In the genomic region with DNA sequence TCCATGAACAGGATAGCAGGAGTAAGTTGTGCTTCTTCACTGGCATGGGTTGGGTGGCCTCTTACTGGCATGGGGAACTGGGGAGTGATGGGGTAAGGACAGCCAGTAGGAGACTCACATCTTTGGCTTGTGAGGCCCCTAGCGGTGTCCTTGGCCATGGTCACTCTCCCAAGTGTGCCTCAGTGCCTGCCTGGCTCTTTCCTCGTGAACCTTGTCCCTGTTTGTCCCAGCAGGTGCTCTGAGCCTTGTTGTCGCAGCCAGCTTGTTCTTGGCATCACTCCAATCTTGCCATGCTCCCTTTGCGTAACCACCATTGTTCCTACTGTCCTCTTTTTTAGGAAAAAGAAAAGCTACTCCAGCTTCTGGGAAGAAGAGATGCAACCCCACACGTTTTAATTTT, we compare ENCODE assay signal across 12 cellular contexts. TPM values are rescaled to one million over a fixed set of nuclear protein-coding genes. Genes with fewer than 3 reads are reported as not detected.
A peak's percentile ranks its signal among the peaks of the same experiment; 100 is the strongest.
DNase-seq lines count a peak whose midpoint lies in the region; ATAC-seq and TF ChIP-seq lines count a peak whose summit lies in the region.
"Had no signal": no experiment of that assay in that cellular context is flagged by ENCODE, and none has a peak within 500 bp of the region (broad histone marks: within the 10 kb centered on the region; RNA-seq: fewer than 3 reads in every experiment).

No MANE protein-coding gene starts in this region.

- intact Hi-C loops in colonic mucosa (cut with DNase I) = no loop called here

- peak; percentile 17 for DNase-seq in activated effector memory CD4-positive, alpha-beta T cell treated with anti-CD3 and anti-CD28 coated beads, Interleukin-2, amount 50 U/mL, for 16 hours
- DNase-seq in activated effector memory CD4-positive, alpha-beta T cell treated with Interleukin-2 at 50 U/mL for 16 hours = no peak
- DNase-seq in NCI-H2107 treated with DMSO at 0.1 percent for 48 hours (lab: John Stamatoyannopoulos, UW; ENCODE audit: unreplicated experiment) = peak; percentile 71
- DNase-seq in colonic mucosa = peak; percentile 68
- DNase-seq in type B pancreatic cell (ENCODE audit: extremely low spot score, unreplicated experiment) = no peak
- DNase-seq in mesenteric fat pad (ENCODE audit: low spot score) = no peak
- DNase-seq: kidney glomerular epithelial cell had no signal

- H3K36me3 Mint-ChIP-seq in type B pancreatic cell = no peaks in the 10 kb centered on the region
- H3K36me3 Mint-ChIP-seq: activated naive CD8-positive, alpha-beta T cell had no signal

- no peaks in the 10 kb centered on the region for H3K36me3 ChIP-seq in colonic mucosa

- no peak overlapping the region for H3K4me3 Mint-ChIP-seq in type B pancreatic cell
- H3K4me3 Mint-ChIP-seq: activated naive CD8-positive, alpha-beta T cell; nephron had no signal

- peaks cover 5% of the 10 kb centered on the region for H3K9me3 Mint-ChIP-seq in type B pancreatic cell

- peaks cover 18% of the 10 kb centered on the region for H3K27me3 Mint-ChIP-seq in type B pancreatic cell
- H3K27me3 Mint-ChIP-seq: activated naive CD8-positive, alpha-beta T cell had no signal

- peak; percentile 22 for TF ChIP-seq CTCF in colonic mucosa (IDR thresholded peaks at IDR 0.05)
- peak; percentile 36 for TF ChIP-seq CTCF in type B pancreatic cell (conservative IDR thresholded peaks at IDR 0.05)

- H3K27ac ChIP-seq in colonic mucosa = no peak overlapping the region
- H3K27ac ChIP-seq: SK-N-MC had no signal

- H3K4me1 Mint-ChIP-seq in type B pancreatic cell (ENCODE audit: unreplicated experiment) = peaks cover 16% of the 10 kb centered on the region

- H3K9me3 ChIP-seq in colonic mucosa = no peaks in the 10 kb centered on the region

- no peak overlapping the region for H3K4me3 ChIP-seq in colonic mucosa
- H3K4me3 ChIP-seq: SK-N-MC had no signal

- no peak overlapping the region for H3K9ac ChIP-seq in colonic mucosa (ENCODE audit: low read depth in 2 of 2, low read length in 2 of 2)

- no peaks in the 10 kb centered on the region for H3K27me3 ChIP-seq in colonic mucosa

- H3K4me1 ChIP-seq in colonic mucosa = no peaks in the 10 kb centered on the region

- H3K27ac Mint-ChIP-seq in type B pancreatic cell = no peak overlapping the region
- H3K27ac Mint-ChIP-seq: activated naive CD8-positive, alpha-beta T cell; nephron had no signal

- ATAC-seq in HG02798 (IDR thresholded peaks at IDR 0.05; ENCODE audit: poor library complexity, unreplicated experiment) = no peak
- ATAC-seq in GM21717 (IDR thresholded peaks at IDR 0.05; ENCODE audit: unreplicated experiment) = no peak

RNA-seq across cellular contexts. Expression of gene SDK2, which starts 53.6 kb away (rescaled TPM):
- 1 to 10 TPM in 1 of 2 donors, under 1 TPM in 1; 0.94 to 1.2 TPM for total RNA-seq in colonic mucosa
- 4.6 and 47.3 TPM in 2 replicates for total RNA-seq in type B pancreatic cell (ENCODE audit: low replicate concordance)
- total RNA-seq in mesenteric fat pad = 0.84 TPM

Comparison
In these comparisons a context has a peak if more than half of its experiments do, and no peak if none do; other contexts are left out.
1. DNase-seq: peak in activated effector memory CD4-positive, alpha-beta T cell treated with anti-CD3 and anti-CD28 coated beads, Interleukin-2, amount 50 U/mL, for 16 hours (single experiment), NCI-H2107 treated with DMSO at 0.1 percent for 48 hours (single experiment) and colonic mucosa (single experiment); none in activated effector memory CD4-positive, alpha-beta T cell treated with Interleukin-2 at 50 U/mL for 16 hours (single experiment), type B pancreatic cell (single experiment) and mesenteric fat pad (single experiment).